9 cellular contexts compared by ENCODE assay signal in genomic region chr4:182142146-182143085, GRCh38.
A peak's percentile ranks its signal among the peaks of the same experiment; 100 is the strongest.
DNase-seq lines count a peak whose midpoint lies in the region; ATAC-seq and TF ChIP-seq lines count a peak whose summit lies in the region.
"Had no signal": no experiment of that assay in that cellular context is flagged by ENCODE, and none has a peak within 500 bp of the region (broad histone marks: within the 10 kb centered on the region; RNA-seq: fewer than 3 reads in every experiment).

No MANE protein-coding gene starts in this region.

- CTCF ChIA-PET in activated naive CD4-positive, alpha-beta T cell treated with anti-CD3 and anti-CD28 coated beads, Interleukin-2, amount 10 ng/mL, durations not matched to agents 7 days and 5 days (lab: Charles Lee), result no interaction called here

- TF ChIP-seq CTCF in cardiac muscle cell (IDR thresholded peaks at IDR 0.05; ENCODE audit: low read depth, low read length) (no peak), endodermal cell (conservative IDR thresholded peaks at IDR 0.05) (peak; percentile 35), mesothelial cell of epicardium (IDR thresholded peaks at IDR 0.05; ENCODE audit: unreplicated experiment) (no peak)

- peaks cover 63% of the 10 kb centered on the region for H3K27me3 Mint-ChIP-seq in endodermal cell (ENCODE audit: insufficient read depth)
- peaks cover 39% of the 10 kb centered on the region for H3K27me3 Mint-ChIP-seq in mesothelial cell of epicardium (ENCODE audit: low read depth)
- peaks cover 59% of the 10 kb centered on the region for H3K27me3 Mint-ChIP-seq in activated naive CD4-positive, alpha-beta T cell treated with anti-CD3 and anti-CD28 coated beads, Interleukin-2, amount 10 ng/mL, durations not matched to agents 7 days and 5 days

- intact Hi-C loops in cardiac septum (cut with DNase I), result no loop called here

- no peak overlapping the region for H3K27ac ChIP-seq in cardiac muscle cell
- H3K27ac ChIP-seq in endodermal cell (ENCODE audit: low read depth, low read length), result peak overlapping the region; percentile 53
- H3K27ac ChIP-seq in urinary bladder (ENCODE audit: low read depth), result no peak overlapping the region

- peak overlapping the region; percentile 64 for H3K9ac ChIP-seq in endodermal cell (ENCODE audit: extremely low read depth, low read length, poor library complexity, severe bottlenecking)

- 9 to 13% methylated on average over 35 to 65 of the region's 65 CpGs for WGBS in endodermal cell (ENCODE audit: insufficient coverage in 1 of 2, insufficient read length in 1 of 2), 2 experiments
- 35% methylated on average over 65 of the region's 65 CpGs for WGBS in urinary bladder

- H3K27me3 ChIP-seq in cardiac muscle cell (peaks cover 77% of the 10 kb centered on the region), endodermal cell (ENCODE audit: control insufficient read depth, insufficient read depth, low read length, poor library complexity, severe bottlenecking) (peaks cover 43% of the 10 kb centered on the region)

- H3K4me1 ChIP-seq in cardiac muscle cell (ENCODE audit: low read depth), result no peaks in the 10 kb centered on the region
- no peaks in the 10 kb centered on the region for H3K4me1 ChIP-seq in endodermal cell (ENCODE audit: control insufficient read depth, insufficient read depth, low read length)
- H3K4me1 ChIP-seq in urinary bladder (ENCODE audit: insufficient read depth), result no peaks in the 10 kb centered on the region

- no peaks in the 10 kb centered on the region for H3K36me3 ChIP-seq in cardiac muscle cell
- H3K36me3 ChIP-seq in endodermal cell (ENCODE audit: control insufficient read depth, insufficient read depth, low read length), result no peaks in the 10 kb centered on the region
- no peaks in the 10 kb centered on the region for H3K36me3 ChIP-seq in urinary bladder (ENCODE audit: insufficient read depth)

- H3K4me3 Mint-ChIP-seq in endodermal cell (peak overlapping the region; percentile 89), mesothelial cell of epicardium (peak overlapping the region; percentile 91)
- H3K4me3 Mint-ChIP-seq in activated naive CD4-positive, alpha-beta T cell treated with anti-CD3 and anti-CD28 coated beads, Interleukin-2, amount 10 ng/mL, durations not matched to agents 7 days and 5 days, result no peak overlapping the region

- DNase-seq in cardiac muscle cell (ENCODE audit: low read depth in 1 of 2, low spot score in 1 of 2), result peak; percentile 44 to 58
- no peak for DNase-seq in cardiac septum (ENCODE audit: low spot score)
- DNase-seq in endodermal cell, result peak; percentile 88
- DNase-seq in mesothelial cell of epicardium (ENCODE audit: low spot score in 2 of 2, unreplicated experiment in 2 of 2), result peak in 1 of 2 experiments; percentile 64
- DNase-seq in activated naive CD4-positive, alpha-beta T cell treated with anti-CD3 and anti-CD28 coated beads, Interleukin-2, amount 10 ng/mL, durations not matched to agents 7 days and 5 days, result no peak
- DNase-seq in NCI-H1092 (lab: John Stamatoyannopoulos, UW), result no peak
- DNase-seq: NCI-H345 had no signal

- H3K4me1 Mint-ChIP-seq in endodermal cell, result peaks cover 35% of the 10 kb centered on the region
- peaks cover 53% of the 10 kb centered on the region for H3K4me1 Mint-ChIP-seq in mesothelial cell of epicardium
- H3K4me1 Mint-ChIP-seq in activated naive CD4-positive, alpha-beta T cell treated with anti-CD3 and anti-CD28 coated beads, Interleukin-2, amount 10 ng/mL, durations not matched to agents 7 days and 5 days, result peaks cover 23% of the 10 kb centered on the region

- H3K27ac Mint-ChIP-seq in endodermal cell, result peak overlapping the region; percentile 66
- peak overlapping the region; percentile 93 for H3K27ac Mint-ChIP-seq in mesothelial cell of epicardium
- no peak overlapping the region for H3K27ac Mint-ChIP-seq in activated naive CD4-positive, alpha-beta T cell treated with anti-CD3 and anti-CD28 coated beads, Interleukin-2, amount 10 ng/mL, durations not matched to agents 7 days and 5 days

- H3K4me3 ChIP-seq in cardiac muscle cell, result peak overlapping the region; percentile 90
- H3K4me3 ChIP-seq in endodermal cell (ENCODE audit: low read length), result peak overlapping the region; percentile 91
- peak overlapping the region; percentile 83 for H3K4me3 ChIP-seq in urinary bladder (ENCODE audit: low read depth, low read length)

- no peaks in the 10 kb centered on the region for H3K36me3 Mint-ChIP-seq in endodermal cell (ENCODE audit: low read depth)
- no peaks in the 10 kb centered on the region for H3K36me3 Mint-ChIP-seq in mesothelial cell of epicardium
- peaks cover 1% of the 10 kb centered on the region for H3K36me3 Mint-ChIP-seq in activated naive CD4-positive, alpha-beta T cell treated with anti-CD3 and anti-CD28 coated beads, Interleukin-2, amount 10 ng/mL, durations not matched to agents 7 days and 5 days

- H3K9me3 ChIP-seq in cardiac muscle cell (ENCODE audit: low read depth) (no peaks in the 10 kb centered on the region), endodermal cell (ENCODE audit: control insufficient read depth, low read length) (no peaks in the 10 kb centered on the region)

- no peak for ATAC-seq in GM19452 (IDR thresholded peaks at IDR 0.05; ENCODE audit: unreplicated experiment)

- H3K9me3 Mint-ChIP-seq in endodermal cell (no peaks in the 10 kb centered on the region), mesothelial cell of epicardium (no peaks in the 10 kb centered on the region)
- H3K9me3 Mint-ChIP-seq in activated naive CD4-positive, alpha-beta T cell treated with anti-CD3 and anti-CD28 coated beads, Interleukin-2, amount 10 ng/mL, durations not matched to agents 7 days and 5 days, result no peaks in the 10 kb centered on the region

Comparison
In these comparisons a context has a peak if more than half of its experiments do, and no peak if none do; other contexts are left out.
1. DNase-seq: peak in cardiac muscle cell (2 of 2) and endodermal cell (single experiment); none in cardiac septum (single experiment), activated naive CD4-positive, alpha-beta T cell treated with anti-CD3 and anti-CD28 coated beads, Interleukin-2, amount 10 ng/mL, durations not matched to agents 7 days and 5 days (single experiment) and NCI-H1092 (single experiment).
2. Peak in every context shown above with its lines, with median percentiles within 50 percentile points of each other: H3K4me3 ChIP-seq.